In genomic region chr1:6428453-6428852, GRCh38 we compare ENCODE assay signal across 3 cellular contexts. TPM values are rescaled to one million over a fixed set of nuclear protein-coding genes. Genes with fewer than 3 reads are reported as not detected.
"Had no signal": no experiment of that assay in that cellular context is flagged by ENCODE, and none has a peak within 500 bp of the region (broad histone marks: within the 10 kb centered on the region; RNA-seq: fewer than 3 reads in every experiment).

No MANE protein-coding gene starts in this region.

RNA-seq across cellular contexts. Expression of gene ESPN, which starts 3.9 kb away (rescaled TPM):
- total RNA-seq: RPMI7951, SJSA1 had no signal

RNA-seq across cellular contexts. Expression of gene HES2, which starts 8.7 kb away (rescaled TPM):
- total RNA-seq: Right ventricle myocardium superior, SJSA1 had no signal
